In genomic region chr21:41508415-41509205, GRCh38 we compare ENCODE assay signal across 13 cellular contexts. TPM values are rescaled to one million over a fixed set of nuclear protein-coding genes. Genes with fewer than 3 reads are reported as not detected.
DNase-seq lines count a peak whose midpoint lies in the region; ATAC-seq and TF ChIP-seq lines count a peak whose summit lies in the region.
"Had no signal": no experiment of that assay in that cellular context is flagged by ENCODE, and none has a peak within 500 bp of the region (broad histone marks: within the 10 kb centered on the region; RNA-seq: fewer than 3 reads in every experiment).

No MANE protein-coding gene starts in this region.

- H3K4me3 ChIP-seq in heart right ventricle (peak overlapping the region in 8 of 10 donors; percentile 9 to 38 (median 30)), hepatocyte (no peak overlapping the region), mucosa of stomach (ENCODE audit: low read length) (peak overlapping the region; percentile 31), upper lobe of left lung (peak overlapping the region in 3 of 4 donors; percentile 49 to 62 (median 60))

- DNase-seq in heart right ventricle (no peak), Right ventricle myocardium superior (no peak), hepatocyte (ENCODE audit: low spot score) (peak; percentile 51), upper lobe of left lung (no peak), NCI-H2171 (lab: John Stamatoyannopoulos, UW) (no peak), NCI-H1105 (lab: John Stamatoyannopoulos, UW) (no peak)
- DNase-seq: dermis blood vessel endothelial cell, foreskin melanocyte, NCI-H1092, NCI-H510A, SHP77 had no signal

- no peak for TF ChIP-seq POLR2A in upper lobe of left lung (IDR thresholded peaks at IDR 0.05)

- ATAC-seq in heart right ventricle, result peak in 2 of 8 donors; percentile 29 to 48
- no peak for ATAC-seq in Right ventricle myocardium superior (ENCODE audit: poor library complexity)
- peak; percentile 22 to 44 for ATAC-seq in upper lobe of left lung (ENCODE audit: low FRiP score in 2 of 2)
- ATAC-seq in GM21619 (IDR thresholded peaks at IDR 0.05; ENCODE audit: unreplicated experiment), result no peak

- intact Hi-C loops in heart right ventricle (cut with DNase I), result no loop called here
- intact Hi-C loops in Right ventricle myocardium superior (cut with DNase I), result no loop called here

- peaks cover 24% of the 10 kb centered on the region for H4K20me1 ChIP-seq in hepatocyte (ENCODE audit: insufficient read depth, poor library complexity, severe bottlenecking)

- 6 to 9% methylated on average over 29 to 30 of the region's 30 CpGs for WGBS in heart right ventricle, 2 donors
- 17% methylated on average over 28 of the region's 30 CpGs for WGBS in hepatocyte (ENCODE audit: low lambda C conversion rate, missing lambda C conversion rate)
- WGBS in upper lobe of left lung, 2 donors, result 9 to 24% methylated on average over 6 to 21 of the region's 30 CpGs

- no peaks in the 10 kb centered on the region for H3K9me3 ChIP-seq in heart right ventricle
- no peaks in the 10 kb centered on the region for H3K9me3 ChIP-seq in hepatocyte (ENCODE audit: low read depth)
- no peaks in the 10 kb centered on the region for H3K9me3 ChIP-seq in mucosa of stomach (ENCODE audit: control insufficient read depth, low read length)
- no peaks in the 10 kb centered on the region for H3K9me3 ChIP-seq in upper lobe of left lung

- peak overlapping the region; percentile 31 for H2AFZ ChIP-seq in hepatocyte

- H3K4me1 ChIP-seq in heart right ventricle (peaks cover 0 to 20% (median 15%) of the 10 kb centered on the region in 9 donors), hepatocyte (ENCODE audit: insufficient read depth) (peaks cover 24% of the 10 kb centered on the region), mucosa of stomach (ENCODE audit: control insufficient read depth, insufficient read depth, low read length) (peaks cover 31% of the 10 kb centered on the region), upper lobe of left lung (peaks cover 0 to 33% (median 2%) of the 10 kb centered on the region in 4 donors)

- H3K36me3 ChIP-seq in heart right ventricle (no peaks in the 10 kb centered on the region), hepatocyte (replicated peaks; ENCODE audit: insufficient read depth, low read depth) (no peaks in the 10 kb centered on the region), mucosa of stomach (ENCODE audit: control insufficient read depth, insufficient read depth, low read length) (no peaks in the 10 kb centered on the region), upper lobe of left lung (no peaks in the 10 kb centered on the region)

- no peak for TF ChIP-seq EP300 in upper lobe of left lung (IDR thresholded peaks at IDR 0.05)

- peak overlapping the region; percentile 86 for H3K4me2 ChIP-seq in hepatocyte

- peaks cover 49% of the 10 kb centered on the region for H3K79me2 ChIP-seq in hepatocyte

- peak overlapping the region; percentile 75 for H3K9ac ChIP-seq in mucosa of stomach (ENCODE audit: low read length)

- peaks cover 12 to 85% (median 69%) of the 10 kb centered on the region in 7 donors for H3K27me3 ChIP-seq in heart right ventricle
- peaks cover 25% of the 10 kb centered on the region for H3K27me3 ChIP-seq in hepatocyte
- peaks cover 9% of the 10 kb centered on the region for H3K27me3 ChIP-seq in mucosa of stomach (ENCODE audit: control insufficient read depth, insufficient read depth, low read length)
- H3K27me3 ChIP-seq in upper lobe of left lung, result peaks cover 0 to 23% (median 9%) of the 10 kb centered on the region in 4 donors

- no peak for TF ChIP-seq CTCF in heart right ventricle (IDR thresholded peaks at IDR 0.05)
- TF ChIP-seq CTCF in hepatocyte (IDR thresholded peaks at IDR 0.05; ENCODE audit: poor library complexity), result no peak
- peak in 3 of 6 experiments; percentile 6 to 22 (median 10) for TF ChIP-seq CTCF in upper lobe of left lung (IDR thresholded peaks at IDR 0.05)

- no peaks in the 10 kb centered on the region for H3K9me2 ChIP-seq in hepatocyte (replicated peaks; ENCODE audit: insufficient read depth)

- H3K27ac ChIP-seq in heart right ventricle (no peak overlapping the region), hepatocyte (peak overlapping the region; percentile 96), upper lobe of left lung (peak overlapping the region; percentile 86 to 88 (median 88))

RNA-seq across cellular contexts. Expression of gene TMPRSS2, which starts 0.7 kb away (rescaled TPM):
- not detected for total RNA-seq in heart right ventricle
- under 1 TPM in 1 of 2 donors, not detected in 1; 0.03 TPM for polyA plus RNA-seq in heart right ventricle
- not detected for total RNA-seq in Right ventricle myocardium superior
- 113 and 121 TPM in 2 replicates for total RNA-seq in hepatocyte
- polyA plus RNA-seq in hepatocyte, result 50.8 and 65.9 TPM in 2 replicates
- total RNA-seq in upper lobe of left lung, result 100 to 1,000 TPM in 3 of 6 donors, 10 to 100 TPM in 3; 65.3 to 195 (median 98.5) TPM
- total RNA-seq: dermis blood vessel endothelial cell had no signal

Comparison
In these comparisons a context has a peak if more than half of its experiments do, and no peak if none do; other contexts are left out.
1. ATAC-seq: peak in upper lobe of left lung (2 of 2); none in Right ventricle myocardium superior (single experiment) and GM21619 (single experiment).
2. H3K27ac ChIP-seq: peak in hepatocyte (single experiment) and upper lobe of left lung (4 of 4); none in heart right ventricle (0 of 10).
3. RNA of gene TMPRSS2, which starts 0.7 kb away (total RNA-seq): 113 to 121 TPM in hepatocyte and 65.3 to 195 TPM in upper lobe of left lung; not detected in Right ventricle myocardium superior (single experiment) and not detected in heart right ventricle; every median in the first group is over 10 times any median in the second.